In the genomic region with DNA sequence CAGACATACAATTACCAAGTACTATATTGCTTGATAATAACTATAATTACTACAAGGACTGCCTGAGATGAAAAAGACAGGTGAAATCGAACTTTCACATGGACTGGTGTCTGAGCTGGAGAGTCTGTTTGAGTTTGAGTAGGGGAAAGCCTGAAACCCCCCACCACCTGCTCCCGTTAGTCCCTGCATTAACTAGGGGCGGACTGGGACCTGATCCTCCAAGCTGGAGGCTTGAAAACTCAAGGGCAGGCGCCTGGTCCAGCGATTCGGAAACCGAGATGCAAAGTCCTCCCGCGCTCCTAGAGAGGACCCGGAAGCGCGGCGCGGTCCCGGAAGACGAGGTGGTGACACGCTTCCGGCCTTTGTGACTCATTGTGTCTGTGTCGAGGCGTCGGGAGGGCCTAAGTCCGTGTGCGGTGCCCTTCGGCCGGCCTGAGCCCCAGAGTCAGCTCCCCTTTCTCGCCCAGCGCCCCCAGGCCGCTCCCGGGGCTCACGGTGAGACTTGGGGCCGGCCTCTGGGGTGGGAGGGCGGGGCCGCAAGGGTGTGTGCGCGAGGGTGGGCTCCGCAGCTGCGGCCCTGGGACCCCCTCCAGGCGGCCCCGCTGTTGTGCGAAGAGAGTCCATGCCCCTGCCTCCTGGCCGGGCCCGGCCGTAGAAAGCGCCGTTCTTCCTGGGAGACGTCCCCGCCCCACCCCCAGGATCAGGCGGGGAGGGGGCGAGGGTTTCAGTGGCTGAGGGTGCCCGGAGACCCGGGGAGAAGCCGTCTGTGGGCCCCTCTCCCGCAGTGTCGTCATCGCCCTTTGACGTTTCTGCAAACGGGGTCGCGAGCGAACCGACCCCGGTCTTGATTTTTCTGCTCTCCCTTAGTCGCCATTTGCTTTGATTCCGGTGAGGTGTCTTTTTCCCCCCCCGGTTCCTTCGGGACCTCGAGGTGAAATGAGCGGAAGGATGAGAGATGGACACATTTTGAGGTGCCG, we compare ENCODE assay signal across 8 cellular contexts. TPM values are rescaled to one million over a fixed set of nuclear protein-coding genes. Genes with fewer than 3 reads are reported as not detected.
DNase-seq lines count a peak whose midpoint lies in the region; ATAC-seq and TF ChIP-seq lines count a peak whose summit lies in the region.

A gene (plus strand): TSS at position 365 of the 977 bp plus-strand sequence. CDS start 7,911 bp downstream, outside the sequence.

- peak within 1 kb of the TSS; percentile 97 for H3K27ac ChIP-seq in suprapubic skin

- no peak for TF ChIP-seq CTCF in GM06990 (IDR thresholded peaks at IDR 0.05; ENCODE audit: insufficient read depth, low read length, poor library complexity, severe bottlenecking)
- no peak for TF ChIP-seq CTCF in HFFc6 (IDR thresholded peaks at IDR 0.05)
- no peak for TF ChIP-seq CTCF in NB4 (IDR thresholded peaks at IDR 0.05; ENCODE audit: low read depth, low read length)
- TF ChIP-seq CTCF in suprapubic skin (IDR thresholded peaks at IDR 0.05), result no peak

- no peaks in the 10 kb centered on the region for H3K27me3 ChIP-seq in GM06990 (replicated peaks; ENCODE audit: control insufficient read depth, insufficient read depth, low read length)
- no peaks in the 10 kb centered on the region for H3K27me3 ChIP-seq in suprapubic skin

- H3K4me3 ChIP-seq in GM06990 (replicated peaks; ENCODE audit: low read depth, low read length) (peak within 1 kb of the TSS; percentile 91), NB4 (ENCODE audit: low read depth, low read length) (peak within 1 kb of the TSS; percentile 85), suprapubic skin (peak within 1 kb of the TSS; percentile 80)

- H3K9me3 ChIP-seq in suprapubic skin, result no peaks in the 10 kb centered on the region

- H3K4me1 ChIP-seq in suprapubic skin, result peaks cover 66% of the 10 kb centered on the region

- ATAC-seq in SK-N-SH treated with all-trans-retinoic acid at 6 μM for 48 hours, result peak; percentile 98

- TF ChIP-seq POLR2A in NB4 (IDR thresholded peaks at IDR 0.05; ENCODE audit: extremely low read depth, insufficient read length), result peak; percentile 97
- peak in 1 of 2 donors; percentile 73 for TF ChIP-seq POLR2A in suprapubic skin (IDR thresholded peaks at IDR 0.05)

- TF ChIP-seq EP300 in suprapubic skin (IDR thresholded peaks at IDR 0.05), result no peak

- no peaks in the 10 kb centered on the region for H3K9me3 Mint-ChIP-seq in HFFc6
- H3K9me3 Mint-ChIP-seq in activated naive CD4-positive, alpha-beta T cell treated with anti-CD3 and anti-CD28 coated beads, Interleukin-2, amount 50 U/mL, for 24 hours, result no peaks in the 10 kb centered on the region

- peak within 1 kb of the TSS; percentile 89 for H3K4me3 Mint-ChIP-seq in HFFc6
- peak within 1 kb of the TSS; percentile 91 for H3K4me3 Mint-ChIP-seq in activated naive CD4-positive, alpha-beta T cell treated with anti-CD3 and anti-CD28 coated beads, Interleukin-2, amount 50 U/mL, for 24 hours

- peaks cover 27% of the 10 kb centered on the region for H3K4me1 Mint-ChIP-seq in HFFc6 (ENCODE audit: low read depth)
- H3K4me1 Mint-ChIP-seq in activated naive CD4-positive, alpha-beta T cell treated with anti-CD3 and anti-CD28 coated beads, Interleukin-2, amount 50 U/mL, for 24 hours, result peaks cover 59% of the 10 kb centered on the region

- no peaks in the 10 kb centered on the region; the same call in none of the 2 replicates for H3K27me3 Mint-ChIP-seq in HFFc6 (ENCODE audit: insufficient read depth)
- H3K27me3 Mint-ChIP-seq in activated naive CD4-positive, alpha-beta T cell treated with anti-CD3 and anti-CD28 coated beads, Interleukin-2, amount 50 U/mL, for 24 hours, result peaks cover 2% of the 10 kb centered on the region

- peak; percentile 90 for DNase-seq in GM06990 (ENCODE audit: extremely low read depth, insufficient read length)
- DNase-seq in HFFc6, result peak; percentile 84
- DNase-seq in NB4 (ENCODE audit: low read depth), result peak; percentile 98
- peak; percentile 76 for DNase-seq in glomerular endothelial cell (ENCODE audit: extremely low read depth, low read depth, low spot score)
- DNase-seq in occipital lobe (lab: John Stamatoyannopoulos, UW), result peak; percentile 84
- DNase-seq in suprapubic skin (ENCODE audit: low spot score in 2 of 2), result peak; percentile 94

- H3K36me3 ChIP-seq in GM06990 (ENCODE audit: control insufficient read depth, insufficient read depth, low read length) (no peaks in the 10 kb centered on the region; the same call in 1 of the 2 replicates), suprapubic skin (no peaks in the 10 kb centered on the region)

- peaks cover 21% of the 10 kb centered on the region for H3K36me3 Mint-ChIP-seq in HFFc6 (ENCODE audit: low read depth)
- H3K36me3 Mint-ChIP-seq in activated naive CD4-positive, alpha-beta T cell treated with anti-CD3 and anti-CD28 coated beads, Interleukin-2, amount 50 U/mL, for 24 hours, result peaks cover 8% of the 10 kb centered on the region

- peak within 1 kb of the TSS; percentile 97 for H3K27ac Mint-ChIP-seq in HFFc6
- peak within 1 kb of the TSS; percentile 90 for H3K27ac Mint-ChIP-seq in activated naive CD4-positive, alpha-beta T cell treated with anti-CD3 and anti-CD28 coated beads, Interleukin-2, amount 50 U/mL, for 24 hours

- 3% methylated on average over 29 of the region's 69 CpGs for WGBS in suprapubic skin

TF ChIP-seq in SK-N-SH treated with all-trans-retinoic acid at 6 μM for 48 hours, 23 proteins besides CTCF, POLR2A, EP300 and RAD21:
- TF ChIP-seq, protein P1, sequence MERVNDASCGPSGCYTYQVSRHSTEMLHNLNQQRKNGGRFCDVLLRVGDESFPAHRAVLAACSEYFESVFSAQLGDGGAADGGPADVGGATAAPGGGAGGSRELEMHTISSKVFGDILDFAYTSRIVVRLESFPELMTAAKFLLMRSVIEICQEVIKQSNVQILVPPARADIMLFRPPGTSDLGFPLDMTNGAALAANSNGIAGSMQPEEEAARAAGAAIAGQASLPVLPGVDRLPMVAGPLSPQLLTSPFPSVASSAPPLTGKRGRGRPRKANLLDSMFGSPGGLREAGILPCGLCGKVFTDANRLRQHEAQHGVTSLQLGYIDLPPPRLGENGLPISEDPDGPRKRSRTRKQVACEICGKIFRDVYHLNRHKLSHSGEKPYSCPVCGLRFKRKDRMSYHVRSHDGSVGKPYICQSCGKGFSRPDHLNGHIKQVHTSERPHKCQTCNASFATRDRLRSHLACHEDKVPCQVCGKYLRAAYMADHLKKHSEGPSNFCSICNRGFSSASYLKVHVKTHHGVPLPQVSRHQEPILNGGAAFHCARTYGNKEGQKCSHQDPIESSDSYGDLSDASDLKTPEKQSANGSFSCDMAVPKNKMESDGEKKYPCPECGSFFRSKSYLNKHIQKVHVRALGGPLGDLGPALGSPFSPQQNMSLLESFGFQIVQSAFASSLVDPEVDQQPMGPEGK (CRISPR knock-in tag; IDR thresholded peaks at IDR 0.05; ENCODE audit: borderline replicate concordance), result peak; percentile 86; the same call in 1 of the 2 replicates
- TF ChIP-seq ESRRG (CRISPR knock-in tag; IDR thresholded peaks at IDR 0.05) (no peak; the same call in 1 of the 2 replicates), ZFP3 (CRISPR knock-in tag; IDR thresholded peaks at IDR 0.05) (no peak), ZNF565 (CRISPR knock-in tag; conservative IDR thresholded peaks at IDR 0.05; ENCODE audit: low read depth) (peak; percentile 69; the same call in 1 of the 2 replicates)
- TF ChIP-seq, protein P2, sequence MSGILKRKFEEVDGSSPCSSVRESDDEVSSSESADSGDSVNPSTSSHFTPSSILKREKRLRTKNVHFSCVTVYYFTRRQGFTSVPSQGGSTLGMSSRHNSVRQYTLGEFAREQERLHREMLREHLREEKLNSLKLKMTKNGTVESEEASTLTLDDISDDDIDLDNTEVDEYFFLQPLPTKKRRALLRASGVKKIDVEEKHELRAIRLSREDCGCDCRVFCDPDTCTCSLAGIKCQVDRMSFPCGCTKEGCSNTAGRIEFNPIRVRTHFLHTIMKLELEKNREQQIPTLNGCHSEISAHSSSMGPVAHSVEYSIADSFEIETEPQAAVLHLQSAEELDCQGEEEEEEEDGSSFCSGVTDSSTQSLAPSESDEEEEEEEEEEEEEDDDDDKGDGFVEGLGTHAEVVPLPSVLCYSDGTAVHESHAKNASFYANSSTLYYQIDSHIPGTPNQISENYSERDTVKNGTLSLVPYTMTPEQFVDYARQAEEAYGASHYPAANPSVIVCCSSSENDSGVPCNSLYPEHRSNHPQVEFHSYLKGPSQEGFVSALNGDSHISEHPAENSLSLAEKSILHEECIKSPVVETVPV (CRISPR knock-in tag; IDR thresholded peaks at IDR 0.05), result 0 out of 2 replicates have a peak, but pooled peaks have one; percentile 41

RNA-seq across cellular contexts. Expression of the gene that starts here (rescaled TPM):
- total RNA-seq in HFFc6 (2021; fragmentation: NEBNext Ultra II Directional; extraction: Animal tissue kit (Norgen Biotek cat#: 25700)), result 10 to 100 TPM; 55.9 to 77.4 (median 63.1) TPM
- total RNA-seq in glomerular endothelial cell, result 32.9 and 35.5 TPM in 2 replicates
- 83.3 TPM for total RNA-seq in occipital lobe
- 100 to 1,000 TPM in 1 of 4 donors, 10 to 100 TPM in 3; 50.5 to 106 (median 66.4) TPM for total RNA-seq in suprapubic skin

Comparison
In these comparisons a context has a peak if more than half of its experiments do, and no peak if none do; other contexts are left out.
1. Peak in every context shown above with its lines: DNase-seq, ATAC-seq, H3K4me3 ChIP-seq and H3K27ac ChIP-seq.